In the genomic region with DNA sequence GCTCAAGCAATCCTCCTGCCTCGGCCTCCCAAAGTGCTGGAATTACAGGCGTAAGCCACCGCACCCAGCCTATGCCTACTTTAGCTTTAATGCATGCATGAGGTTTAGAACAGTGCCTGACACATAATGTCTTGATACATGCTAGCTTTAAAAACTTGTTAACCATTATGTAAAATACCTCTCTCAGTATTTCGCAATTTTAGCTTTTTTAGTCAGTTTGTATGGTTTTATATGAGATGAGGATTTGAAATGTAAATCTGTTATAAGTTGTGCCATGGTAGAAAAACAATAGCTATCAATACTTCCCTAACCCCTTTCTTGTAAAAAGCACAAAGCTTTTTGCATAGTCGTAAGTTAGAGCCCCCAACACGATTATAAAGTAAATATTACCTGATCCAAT, we compare ENCODE assay signal across 31 cellular contexts. TPM values are rescaled to one million over a fixed set of nuclear protein-coding genes. Genes with fewer than 3 reads are reported as not detected.
"Had no signal": no experiment of that assay in that cellular context is flagged by ENCODE, and none has a peak within 500 bp of the region (broad histone marks: within the 10 kb centered on the region; RNA-seq: fewer than 3 reads in every experiment).

No MANE protein-coding gene starts in this region.

- FAIRE-seq: islet of Langerhans, kidney, pancreas, small intestine, urothelium cell line had no signal

- H3K4me3 ChIP-seq: left ventricle myocardium inferior, lung, pancreas, prostate gland, sigmoid colon, spleen, transverse colon, upper lobe of right lung had no signal

- H3K27me3 ChIP-seq: sigmoid colon, transverse colon, upper lobe of right lung had no signal

- H3K36me3 ChIP-seq: left ventricle myocardium inferior, pancreas, prostate gland, sigmoid colon, spleen, transverse colon, upper lobe of right lung had no signal

- DNase-seq: hypothalamus; immature natural killer cell; kidney; left ventricle myocardium inferior; naive thymus-derived CD4-positive, alpha-beta T cell; nucleus accumbens; pancreas; posterior cingulate gyrus; retina; right cardiac atrium; sigmoid colon; small intestine; spleen; stimulated activated CD4-positive, alpha-beta T cell treated with anti-CD3 and anti-CD28 coated beads, Interleukin-2, amount 100 ng/mL, for 48 hours; stimulated activated CD4-positive, alpha-beta T cell treated with anti-CD3 and anti-CD28 coated beads, Interleukin-4, amount 100 ng/mL, for 4 hours; stimulated activated CD8-positive, alpha-beta memory T cell treated with anti-CD3 and anti-CD28 coated beads, Interleukin-4, amount 100 ng/mL, for 48 hours; stimulated activated naive CD4-positive, alpha-beta T cell treated with Interleukin-2 at 50 U/mL for 16 hours; stimulated activated naive CD8-positive, alpha-beta T cell treated with anti-CD3 and anti-CD28 coated beads, Interleukin-15, amount 100 ng/mL, for 72 hours; substantia nigra; transverse colon; upper lobe of right lung had no signal

- H3K27ac ChIP-seq: left ventricle myocardium inferior, pancreas, prostate gland, sigmoid colon, spleen, transverse colon, upper lobe of right lung had no signal

- H3K4me1 ChIP-seq: left ventricle myocardium inferior, pancreas, prostate gland, sigmoid colon, transverse colon, upper lobe of right lung had no signal

- H3K9me3 ChIP-seq: left ventricle myocardium inferior, pancreas, prostate gland, sigmoid colon, spleen, transverse colon, upper lobe of right lung had no signal

- ATAC-seq: naive thymus-derived CD4-positive, alpha-beta T cell; natural killer cell treated with Interleukin-12 subunit alpha and Interleukin-12 subunit beta and Interleukin-15 and Interleukin-18, amount 100 ng/mL, for 72 hours; pancreas; right cardiac atrium; stimulated activated memory B cell treated with anti-CD40 and anti-IgM and Interleukin-4, amounts not matched to agents 10 μg/mL and 1 μg/mL and 100 μg/mL, for 72 hours; stimulated activated naive CD8-positive, alpha-beta T cell treated with anti-CD3 and anti-CD28 coated beads, Interleukin-15, amount 100 ng/mL, for 72 hours; upper lobe of right lung had no signal

RNA-seq across cellular contexts. Expression of a gene that starts 4.7 kb away (rescaled TPM):
- total RNA-seq: kidney; left ventricle myocardium inferior; mesothelial cell of epicardium; mononuclear cell; naive thymus-derived CD4-positive, alpha-beta T cell; natural killer cell treated with Interleukin-12 subunit alpha and Interleukin-12 subunit beta and Interleukin-15 and Interleukin-18, amount 100 ng/mL, for 72 hours; osteoblast; pancreas; right cardiac atrium; spleen; transverse colon had no signal
- polyA plus RNA-seq: immature natural killer cell; naive thymus-derived CD4-positive, alpha-beta T cell; neural cell; right cardiac atrium had no signal
